Comparison of ENCODE assay signal across 9 cellular contexts in the genomic region with DNA sequence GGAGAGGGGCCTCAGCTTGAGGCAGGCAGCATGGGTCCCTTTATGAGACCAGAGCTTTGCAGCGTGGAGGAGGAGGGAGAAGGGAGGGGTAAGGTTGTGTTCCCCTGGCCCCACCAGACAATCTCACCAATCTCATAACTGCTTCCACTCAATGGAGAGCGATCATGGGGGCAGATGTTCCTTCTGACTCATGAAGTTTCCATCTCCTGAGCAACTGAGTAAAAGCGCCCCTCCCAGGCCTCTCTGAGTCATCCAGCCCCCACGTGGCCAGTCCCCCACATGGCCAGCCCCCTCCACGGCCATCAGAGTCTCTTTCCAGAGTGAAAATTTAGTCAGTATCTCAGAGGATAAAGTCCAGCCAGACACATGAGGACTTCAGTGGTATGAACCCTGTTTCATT. TPM values are rescaled to one million over a fixed set of nuclear protein-coding genes. Genes with fewer than 3 reads are reported as not detected.
DNase-seq lines count a peak whose midpoint lies in the region; ATAC-seq and TF ChIP-seq lines count a peak whose summit lies in the region.
"Had no signal": no experiment of that assay in that cellular context is flagged by ENCODE, and none has a peak within 500 bp of the region (broad histone marks: within the 10 kb centered on the region; RNA-seq: fewer than 3 reads in every experiment).

No MANE protein-coding gene starts in this region.

- H3K27ac Mint-ChIP-seq in chondrocyte (ENCODE audit: unreplicated experiment) = no peak overlapping the region
- H3K27ac Mint-ChIP-seq in progenitor cell of endocrine pancreas = no peak overlapping the region

- DNase-seq in NK-92 treated with Interleukin-12 subunit alpha and Interleukin-12 subunit beta, amount 100 ng/mL, for 24 hours (lab: John Stamatoyannopoulos, UW) = peak; percentile 18
- DNase-seq in NK-92 (lab: John Stamatoyannopoulos, UW; ENCODE audit: unreplicated experiment) = no peak
- peak; percentile 80 for DNase-seq in activated CD8-positive, alpha-beta memory T cell treated with anti-CD3 and anti-CD28 coated beads for 24 hours
- DNase-seq in fibroblast of pulmonary artery (ENCODE audit: low read depth) = peak; percentile 29
- peak; percentile 49 to 54 for DNase-seq in stimulated activated CD8-positive, alpha-beta memory T cell treated with anti-CD3 and anti-CD28 coated beads, Interleukin-2, amount 100 ng/mL, for 48 hours (ENCODE audit: low read depth in 2 of 2)
- DNase-seq in chondrocyte (ENCODE audit: low spot score) = no peak
- DNase-seq in progenitor cell of endocrine pancreas (ENCODE audit: low spot score, unreplicated experiment) = no peak
- DNase-seq in psoas muscle = no peak
- DNase-seq: NCI-H524 had no signal

- TF ChIP-seq CTCF in fibroblast of pulmonary artery (IDR thresholded peaks at IDR 0.05; ENCODE audit: low read length, missing control alignments) (no peak), chondrocyte (IDR thresholded peaks at IDR 0.05) (no peak), progenitor cell of endocrine pancreas (IDR thresholded peaks at IDR 0.05; ENCODE audit: unreplicated experiment) (no peak), psoas muscle (IDR thresholded peaks at IDR 0.05) (no peak)

- intact Hi-C loops in psoas muscle (cut with DNase I) = no loop called here

- H3K36me3 Mint-ChIP-seq in chondrocyte (ENCODE audit: low read depth) = no peaks in the 10 kb centered on the region
- no peaks in the 10 kb centered on the region for H3K36me3 Mint-ChIP-seq in progenitor cell of endocrine pancreas (ENCODE audit: insufficient read depth)

- no peaks in the 10 kb centered on the region for H3K36me3 ChIP-seq in psoas muscle (ENCODE audit: insufficient read depth in 1 of 2, low read depth in 1 of 2)

- ATAC-seq in psoas muscle = no peak

- H3K9me3 Mint-ChIP-seq in chondrocyte (ENCODE audit: low read depth) (peaks cover 4% of the 10 kb centered on the region), progenitor cell of endocrine pancreas (ENCODE audit: low read depth) (no peaks in the 10 kb centered on the region)

- no peak overlapping the region for H3K4me3 ChIP-seq in fibroblast of pulmonary artery (replicated peaks; ENCODE audit: low read depth, low read length)
- H3K4me3 ChIP-seq in psoas muscle = no peak overlapping the region

- no peaks in the 10 kb centered on the region for H3K4me1 ChIP-seq in psoas muscle

- no peaks in the 10 kb centered on the region for H3K9me3 ChIP-seq in psoas muscle

- H3K4me1 Mint-ChIP-seq in chondrocyte (ENCODE audit: low read depth) (peaks cover 9% of the 10 kb centered on the region), progenitor cell of endocrine pancreas (ENCODE audit: low read depth) (no peaks in the 10 kb centered on the region)

- whole genome bisulfite sequencing in psoas muscle, 3 donors = 30 to 38% (median 33%) methylated on average over 5 of the region's 5 CpGs

- peaks cover 0 to 3% (median 0%) of the 10 kb centered on the region in 3 donors for H3K27me3 ChIP-seq in psoas muscle (ENCODE audit: insufficient read depth in 3 of 3, low read length in 2 of 3)

- no peak overlapping the region for H3K4me3 Mint-ChIP-seq in chondrocyte (ENCODE audit: unreplicated experiment)
- no peak overlapping the region for H3K4me3 Mint-ChIP-seq in progenitor cell of endocrine pancreas (ENCODE audit: low read depth)

- no peak overlapping the region for H3K27ac ChIP-seq in psoas muscle

- H3K27me3 Mint-ChIP-seq in chondrocyte (ENCODE audit: low read depth) (peaks cover 7% of the 10 kb centered on the region), progenitor cell of endocrine pancreas (peaks cover 11% of the 10 kb centered on the region)

RNA-seq across cellular contexts. Expression of gene PLXNC1, which starts 39.2 kb away (rescaled TPM):
- total RNA-seq in chondrocyte (0.67 to 1.4 TPM (median 0.72 TPM) in 3 replicates), progenitor cell of endocrine pancreas (25.4 and 25.7 TPM in 2 replicates), psoas muscle (1 to 10 TPM in 2 of 4 donors, under 1 TPM in 2; 0.52 to 4.0 (median 1.8) TPM)
- under 1 TPM; 0.18 to 0.51 (median 0.25) TPM for polyA plus RNA-seq in psoas muscle

Comparison
In these comparisons a context has a peak if more than half of its experiments do, and no peak if none do; other contexts are left out.
1. DNase-seq: peak in NK-92 treated with Interleukin-12 subunit alpha and Interleukin-12 subunit beta, amount 100 ng/mL, for 24 hours (single experiment), activated CD8-positive, alpha-beta memory T cell treated with anti-CD3 and anti-CD28 coated beads for 24 hours (single experiment), fibroblast of pulmonary artery (single experiment) and stimulated activated CD8-positive, alpha-beta memory T cell treated with anti-CD3 and anti-CD28 coated beads, Interleukin-2, amount 100 ng/mL, for 48 hours (2 of 2); none in NK-92 (single experiment), chondrocyte (single experiment), progenitor cell of endocrine pancreas (single experiment) and psoas muscle (0 of 2).